Comparison of ENCODE assay signal across 6 cellular contexts in genomic region chr22:10735075-10735474, GRCh38.
DNase-seq lines count a peak whose midpoint lies in the region; ATAC-seq and TF ChIP-seq lines count a peak whose summit lies in the region.
"Not testable (repeated sequence)": the region's sequence is repeated elsewhere in the genome, so short reads cannot be mapped to it uniquely, and the experiment has no call there.

No MANE protein-coding gene starts in this region.

- not testable (repeated sequence) for H3K9ac ChIP-seq in PC-3 (ENCODE audit: low read length)

- not testable (repeated sequence) for TF ChIP-seq CTCF in PC-3 (conservative IDR thresholded peaks at IDR 0.05; ENCODE audit: low read depth, low read length); left lung (IDR thresholded peaks at IDR 0.05); lower lobe of right lung (IDR thresholded peaks at IDR 0.05); omental fat pad (IDR thresholded peaks at IDR 0.05)

- H3K36me3 ChIP-seq in PC-3 (ENCODE audit: low read depth, low read length); left lung; lower lobe of right lung: not testable (repeated sequence)

- not testable (repeated sequence) for H3K27ac Mint-ChIP-seq in stimulated activated naive B cell treated with anti-CD40 and anti-IgM and Interleukin-4, amounts not matched to agents 10 μg/mL and 1 μg/mL and 100 μg/mL, for 72 hours

- not testable (repeated sequence) for H2AFZ ChIP-seq in PC-3 (ENCODE audit: low read length)

- POLR2A ChIA-PET in PC-3 (lab: Charles Lee; ENCODE audit: unreplicated experiment): not testable (repeated sequence)

- H3K4me3 Mint-ChIP-seq in stimulated activated naive B cell treated with anti-CD40 and anti-IgM and Interleukin-4, amounts not matched to agents 10 μg/mL and 1 μg/mL and 100 μg/mL, for 72 hours: not testable (repeated sequence)

- not testable (repeated sequence) for H3K79me2 ChIP-seq in PC-3 (ENCODE audit: low read length)

- H3K9me3 Mint-ChIP-seq in stimulated activated naive B cell treated with anti-CD40 and anti-IgM and Interleukin-4, amounts not matched to agents 10 μg/mL and 1 μg/mL and 100 μg/mL, for 72 hours: peaks cover 31% of the 10 kb centered on the region in 2 donors

- H3F3A ChIP-seq in PC-3 (ENCODE audit: low read length, unreplicated experiment): not testable (repeated sequence)

- DNase-seq in PC-3; Right ventricle myocardium superior; left lung; lower lobe of right lung; omental fat pad (ENCODE audit: low spot score); stimulated activated naive B cell treated with anti-CD40 and anti-IgM and Interleukin-4, amounts not matched to agents 10 μg/mL and 1 μg/mL and 100 μg/mL, for 72 hours: not testable (repeated sequence)

- CTCF ChIA-PET in PC-3 (lab: Charles Lee): not testable (repeated sequence)

- not testable (repeated sequence) for H4K20me1 ChIP-seq in PC-3 (ENCODE audit: low read length)

- H3K36me3 Mint-ChIP-seq in stimulated activated naive B cell treated with anti-CD40 and anti-IgM and Interleukin-4, amounts not matched to agents 10 μg/mL and 1 μg/mL and 100 μg/mL, for 72 hours: not testable (repeated sequence)

- ATAC-seq in PC-3: peak; percentile 35; the same call in 1 of the 2 replicates
- ATAC-seq in Right ventricle myocardium superior (ENCODE audit: poor library complexity): peak; percentile 9
- ATAC-seq in left lung: peak; percentile 15
- peak; percentile 4 to 15 for ATAC-seq in lower lobe of right lung
- ATAC-seq in omental fat pad (ENCODE audit: low FRiP score): peak; percentile 6
- ATAC-seq in stimulated activated naive B cell treated with anti-CD40 and anti-IgM and Interleukin-4, amounts not matched to agents 10 μg/mL and 1 μg/mL and 100 μg/mL, for 72 hours (replicated peaks): peak; percentile 11 to 28

- not testable (repeated sequence) for H3K27me3 Mint-ChIP-seq in stimulated activated naive B cell treated with anti-CD40 and anti-IgM and Interleukin-4, amounts not matched to agents 10 μg/mL and 1 μg/mL and 100 μg/mL, for 72 hours

- not testable (repeated sequence) for H3K9me2 ChIP-seq in PC-3 (replicated peaks; ENCODE audit: low read length)

- not testable (repeated sequence) for BruUV-seq in PC-3 (replicated peaks; lab: Mats Ljungman, UMichigan)

- not testable (repeated sequence) for H3K4me2 ChIP-seq in PC-3 (ENCODE audit: low read length)

- H3K4me1 ChIP-seq in PC-3 (ENCODE audit: insufficient read depth, low read length); left lung; lower lobe of right lung: not testable (repeated sequence)

- peaks cover 29% of the 10 kb centered on the region for H3K9me3 ChIP-seq in PC-3 (ENCODE audit: low read length)
- peaks cover 0 to 58% of the 10 kb centered on the region in 2 donors for H3K9me3 ChIP-seq in left lung
- H3K9me3 ChIP-seq in lower lobe of right lung: peaks cover 22% of the 10 kb centered on the region

- H3K27me3 ChIP-seq in PC-3 (ENCODE audit: low read length); left lung; lower lobe of right lung (ENCODE audit: low read depth): not testable (repeated sequence)

- intact Hi-C loops in PC-3 (cut with micrococcal nuclease); Right ventricle myocardium superior (cut with DNase I); left lung (cut with DNase I); lower lobe of right lung (cut with DNase I): not testable (repeated sequence)

- H3K4me3 ChIP-seq in PC-3 (ENCODE audit: low read length); left lung; lower lobe of right lung: not testable (repeated sequence)

- not testable (repeated sequence) for H3K4me1 Mint-ChIP-seq in stimulated activated naive B cell treated with anti-CD40 and anti-IgM and Interleukin-4, amounts not matched to agents 10 μg/mL and 1 μg/mL and 100 μg/mL, for 72 hours

- not testable (repeated sequence) for H3K27ac ChIP-seq in PC-3 (ENCODE audit: low read length); left lung; lower lobe of right lung
